Comparison of ENCODE assay signal across 8 cellular contexts in the genomic region with DNA sequence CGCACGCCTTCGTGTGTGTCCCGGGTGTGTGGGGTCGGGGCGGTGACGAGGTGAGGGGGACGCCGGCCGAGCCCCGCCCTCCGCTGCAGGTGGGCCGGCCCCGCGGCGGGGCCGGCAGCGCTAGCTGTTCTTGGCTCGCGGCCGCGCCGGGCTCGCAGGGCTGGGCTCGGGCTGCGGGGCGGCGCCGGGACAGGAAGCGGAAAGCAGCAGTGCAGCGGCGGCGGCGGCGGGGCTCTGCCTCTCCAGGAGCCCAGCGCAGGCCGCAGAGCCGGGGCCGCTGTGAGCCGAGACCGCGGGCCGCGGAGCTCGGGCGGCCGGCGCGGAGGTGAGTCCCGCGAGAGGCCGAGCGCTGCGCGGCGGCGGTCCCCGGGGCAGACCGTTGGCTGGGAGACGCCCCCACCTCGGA. TPM values are rescaled to one million over a fixed set of nuclear protein-coding genes. Genes with fewer than 3 reads are reported as not detected.
DNase-seq lines count a peak whose midpoint lies in the region; ATAC-seq, FAIRE-seq and TF ChIP-seq lines count a peak whose summit lies in the region.

TSS of gene VANGL1 (plus strand) at position 209 of the 406 bp plus-strand sequence. CDS start 9,444 bp downstream, outside the sequence.

- intact Hi-C loops in pancreas (cut with DNase I) = no loop called here

- no peaks in the 10 kb centered on the region for H3K27me3 ChIP-seq in DND-41 (ENCODE audit: insufficient read depth, low read length, poor library complexity)
- H3K27me3 ChIP-seq in pancreas = no peaks in the 10 kb centered on the region

- ATAC-seq in DND-41 (ENCODE audit: insufficient read depth, low read depth) = peak; percentile 87
- peak; percentile 56 for ATAC-seq in GM19438 (IDR thresholded peaks at IDR 0.05; ENCODE audit: low read depth, unreplicated experiment)
- peak; percentile 61 for ATAC-seq in HG03442 (IDR thresholded peaks at IDR 0.05; ENCODE audit: unreplicated experiment)
- ATAC-seq in pancreas = peak; percentile 86 to 94 (median 90)

- H3K79me2 ChIP-seq in DND-41 (ENCODE audit: insufficient read depth, low read length) = peaks cover 47% of the 10 kb centered on the region

- H3K4me3 ChIP-seq in DND-41 (ENCODE audit: low read depth in 1 of 2, low read length in 2 of 2) = peak within 1 kb of the TSS; percentile 85 to 95; a peak in 3 of 4 replicates
- H3K4me3 ChIP-seq in pancreas = peak within 1 kb of the TSS; percentile 83 to 97 (median 88)

- DNase-seq in DND-41 (peak; percentile 75), NOMO-1 (lab: John Stamatoyannopoulos, UW; ENCODE audit: unreplicated experiment in 2 of 2) (peak; percentile 52 to 59), activated gamma-delta T cell (lab: John Stamatoyannopoulos, UW) (peak; percentile 23), glomerular endothelial cell (ENCODE audit: extremely low read depth, low read depth, low spot score) (no peak), pancreas (peak; percentile 68 to 92 (median 78)), occipital lobe (lab: John Stamatoyannopoulos, UW) (no peak)

- H3K27ac ChIP-seq in DND-41 (ENCODE audit: low read length) = peak within 1 kb of the TSS; percentile 76
- peak within 1 kb of the TSS; percentile 37 to 68 (median 52) for H3K27ac ChIP-seq in pancreas

- peak within 1 kb of the TSS; percentile 91 for H3K9ac ChIP-seq in DND-41 (ENCODE audit: low read depth, low read length)

- H3K9me3 ChIP-seq in DND-41 (ENCODE audit: insufficient read depth, low read length, severe bottlenecking) (peaks cover 11% of the 10 kb centered on the region), pancreas (no peaks in the 10 kb centered on the region)

- TF ChIP-seq CTCF in DND-41 (IDR thresholded peaks at IDR 0.05; ENCODE audit: borderline replicate concordance, extremely low read depth, low read length, poor library complexity, severe bottlenecking) (no peak), pancreas (IDR thresholded peaks at IDR 0.05) (no peak)

- peaks cover 39% of the 10 kb centered on the region for H3K4me1 ChIP-seq in DND-41 (ENCODE audit: insufficient read depth, low read length)
- H3K4me1 ChIP-seq in pancreas = peaks cover 0 to 10% (median 6%) of the 10 kb centered on the region in 3 donors

- FAIRE-seq in pancreas (lab: Jason Lieb, UNC) = no peak

- H3K4me2 ChIP-seq in DND-41 (ENCODE audit: insufficient read depth, low read length) = peak within 1 kb of the TSS; percentile 87

- H2AFZ ChIP-seq in DND-41 (ENCODE audit: low read depth, low read length) = peak within 1 kb of the TSS; percentile 87

- WGBS in pancreas, 2 donors = 1% methylated on average over 27 to 61 of the region's 61 CpGs

- peaks cover 10% of the 10 kb centered on the region; the same call in 1 of the 2 replicates for H4K20me1 ChIP-seq in DND-41 (ENCODE audit: insufficient read depth, low read length)

- H3K36me3 ChIP-seq in DND-41 (ENCODE audit: insufficient read depth, low read length) = no peaks in the 10 kb centered on the region; the same call in 1 of the 2 replicates
- H3K36me3 ChIP-seq in pancreas = no peaks in the 10 kb centered on the region

RNA-seq across cellular contexts. Expression of gene VANGL1, which starts in this region (rescaled TPM):
- total RNA-seq in glomerular endothelial cell = 14.3 and 18.4 TPM in 2 replicates
- 1 to 10 TPM; 4.3 to 9.0 (median 5.8) TPM for total RNA-seq in pancreas
- polyA plus RNA-seq in pancreas = 1 to 10 TPM; 1.2 to 1.5 TPM
- 3.6 TPM for total RNA-seq in occipital lobe

Comparison
In these comparisons a context has a peak if more than half of its experiments do, and no peak if none do; other contexts are left out.
1. DNase-seq: peak in DND-41 (single experiment), NOMO-1 (2 of 2), activated gamma-delta T cell (single experiment) and pancreas (6 of 6); none in glomerular endothelial cell (single experiment) and occipital lobe (single experiment).
2. Peak in every context shown above with its lines, with median percentiles within 50 percentile points of each other: ATAC-seq.